Comparison of ENCODE assay signal across 22 cellular contexts in the genomic region with DNA sequence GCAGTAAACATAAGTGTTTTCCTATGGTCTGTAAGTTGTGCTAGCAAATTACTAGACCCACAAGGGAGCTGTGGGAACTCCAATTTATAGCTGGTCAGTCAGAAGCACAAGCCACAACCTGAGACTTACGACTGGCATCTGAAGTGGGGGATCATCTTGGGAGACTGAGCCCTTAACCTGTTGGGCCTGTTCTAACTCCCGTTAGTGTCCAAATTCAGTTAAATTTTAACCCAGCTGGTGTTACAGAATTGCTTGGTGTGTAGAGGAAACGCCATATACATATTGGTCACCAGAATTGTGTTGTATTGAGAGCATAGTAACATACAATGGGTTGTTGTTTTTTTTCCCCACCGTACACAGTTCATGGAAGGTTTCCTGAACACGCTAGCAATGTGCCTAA. TPM values are rescaled to one million over a fixed set of nuclear protein-coding genes. Genes with fewer than 3 reads are reported as not detected.
DNase-seq lines count a peak whose midpoint lies in the region; ATAC-seq and TF ChIP-seq lines count a peak whose summit lies in the region.
"Had no signal": no experiment of that assay in that cellular context is flagged by ENCODE, and none has a peak within 500 bp of the region (broad histone marks: within the 10 kb centered on the region; RNA-seq: fewer than 3 reads in every experiment).

No MANE protein-coding gene starts in this region.

- H3K4me1 ChIP-seq in left lung, result no peaks in the 10 kb centered on the region
- H3K4me1 ChIP-seq in upper lobe of right lung, result no peaks in the 10 kb centered on the region
- H3K4me1 ChIP-seq in psoas muscle, result no peaks in the 10 kb centered on the region
- H3K4me1 ChIP-seq: BLaER1 treated with 17β-estradiol and CSF1 and Interleukin-3, amounts not matched to agents 10 nM and 100 nM had no signal

- H3K4me3 Mint-ChIP-seq in Calu3 (ENCODE audit: low read depth, unreplicated experiment), result no peak overlapping the region
- no peak overlapping the region for H3K4me3 Mint-ChIP-seq in effector memory CD8-positive, alpha-beta T cell
- H3K4me3 Mint-ChIP-seq: B cell; CD8-positive, alpha-beta memory T cell; HFFc6; IgD-negative memory B cell had no signal

- ATAC-seq in left lung (peak; percentile 49), upper lobe of right lung (peak; percentile 35), psoas muscle (no peak)
- ATAC-seq in effector memory CD8-positive, alpha-beta T cell (replicated peaks), result no peak
- ATAC-seq: GM12878, HCT116, HepG2 had no signal

- H3K36me3 Mint-ChIP-seq in Calu3 (ENCODE audit: insufficient read depth, unreplicated experiment), result no peaks in the 10 kb centered on the region
- no peaks in the 10 kb centered on the region for H3K36me3 Mint-ChIP-seq in effector memory CD8-positive, alpha-beta T cell (ENCODE audit: insufficient read depth)
- H3K36me3 Mint-ChIP-seq: CD8-positive, alpha-beta memory T cell; IgD-negative memory B cell had no signal

- no TSS peak for BruUV-seq in Calu3 (replicated peaks; lab: Mats Ljungman, UMichigan)

- intact Hi-C loops in Calu3 (cut with micrococcal nuclease; ENCODE audit: unreplicated experiment), result no loop called here
- intact Hi-C loops in left lung (cut with DNase I), result loop anchor here in 1 of 2 donors (10.0 kb wide), 1 partner anchor 255 kb away; no protein-coding TSS in a partner anchor
- intact Hi-C loops in upper lobe of right lung (cut with DNase I), result no loop called here
- intact Hi-C loops in psoas muscle (cut with DNase I), result loop anchor here in 1 of 2 donors (10.0 kb wide), 1 partner anchor 275 kb away; no protein-coding TSS in a partner anchor

- CTCF ChIA-PET in Calu3 (lab: Charles Lee), result interaction anchor here (0.7 to 1.2 kb wide), 2 partner anchors 25 to 140 kb away, joined by 3 read pairs; a partner anchor contains a TSS

- TF ChIP-seq CTCF in Calu3 (IDR thresholded peaks at IDR 0.05; ENCODE audit: unreplicated experiment), result no peak
- TF ChIP-seq CTCF in VCaP (conservative IDR thresholded peaks at IDR 0.05), result no peak
- no peak for TF ChIP-seq CTCF in left lung (IDR thresholded peaks at IDR 0.05)
- no peak for TF ChIP-seq CTCF in upper lobe of right lung (IDR thresholded peaks at IDR 0.05)
- no peak for TF ChIP-seq CTCF in foreskin fibroblast (IDR thresholded peaks at IDR 0.05; ENCODE audit: low read depth, low read length)
- no peak for TF ChIP-seq CTCF in psoas muscle (IDR thresholded peaks at IDR 0.05)

- H3K36me3 ChIP-seq in left lung (no peaks in the 10 kb centered on the region), upper lobe of right lung (no peaks in the 10 kb centered on the region), psoas muscle (ENCODE audit: insufficient read depth in 1 of 2, low read depth in 1 of 2) (no peaks in the 10 kb centered on the region)
- H3K36me3 ChIP-seq: BLaER1 treated with 17β-estradiol and CSF1 and Interleukin-3, amounts not matched to agents 10 nM and 100 nM had no signal

- H3K9me3 Mint-ChIP-seq in Calu3 (ENCODE audit: low read depth, unreplicated experiment), result no peaks in the 10 kb centered on the region
- no peaks in the 10 kb centered on the region for H3K9me3 Mint-ChIP-seq in effector memory CD8-positive, alpha-beta T cell
- H3K9me3 Mint-ChIP-seq: CD8-positive, alpha-beta memory T cell; HFFc6; IgD-negative memory B cell had no signal

- H3K9me3 ChIP-seq in left lung (no peaks in the 10 kb centered on the region), upper lobe of right lung (no peaks in the 10 kb centered on the region), psoas muscle (no peaks in the 10 kb centered on the region)
- H3K9me3 ChIP-seq: BLaER1 treated with 17β-estradiol and CSF1 and Interleukin-3, amounts not matched to agents 10 nM and 100 nM had no signal

- DNase-seq in Calu3 (peak; percentile 35), left lung (no peak), upper lobe of right lung (no peak), foreskin fibroblast (no peak), SW480 (ENCODE audit: low spot score) (no peak), psoas muscle (no peak)
- DNase-seq in effector memory CD8-positive, alpha-beta T cell, result no peak
- DNase-seq: CD8-positive, alpha-beta memory T cell; COR-L47; DMS153; DND-41; EL; GOT3; H7; HFFc6 had no signal

- no peak overlapping the region for H3K27ac Mint-ChIP-seq in Calu3 (ENCODE audit: unreplicated experiment)
- no peak overlapping the region for H3K27ac Mint-ChIP-seq in effector memory CD8-positive, alpha-beta T cell
- H3K27ac Mint-ChIP-seq: B cell; CD8-positive, alpha-beta memory T cell; HFFc6 had no signal

- H3K27me3 ChIP-seq in left lung (no peaks in the 10 kb centered on the region), upper lobe of right lung (no peaks in the 10 kb centered on the region), psoas muscle (ENCODE audit: insufficient read depth in 3 of 3, low read length in 2 of 3) (peaks cover 0 to 3% (median 0%) of the 10 kb centered on the region in 3 donors)
- H3K27me3 ChIP-seq: BLaER1 treated with 17β-estradiol and CSF1 and Interleukin-3, amounts not matched to agents 10 nM and 100 nM had no signal

- H3K4me3 ChIP-seq in left lung, result no peak overlapping the region
- no peak overlapping the region for H3K4me3 ChIP-seq in upper lobe of right lung
- H3K4me3 ChIP-seq in foreskin fibroblast (ENCODE audit: low read depth in 1 of 2, low read length in 2 of 2), result no peak overlapping the region
- H3K4me3 ChIP-seq in psoas muscle, result no peak overlapping the region
- H3K4me3 ChIP-seq: BLaER1 treated with 17β-estradiol and CSF1 and Interleukin-3, amounts not matched to agents 10 nM and 100 nM; GM12878 had no signal

- H3K27me3 Mint-ChIP-seq in Calu3 (ENCODE audit: unreplicated experiment), result no peaks in the 10 kb centered on the region
- H3K27me3 Mint-ChIP-seq in effector memory CD8-positive, alpha-beta T cell, result peaks cover 35 to 36% of the 10 kb centered on the region in 2 donors

- peak overlapping the region; percentile 25; the same call in 1 of the 2 replicates for H3K27ac ChIP-seq in VCaP
- H3K27ac ChIP-seq in left lung, result no peak overlapping the region
- no peak overlapping the region for H3K27ac ChIP-seq in upper lobe of right lung
- H3K27ac ChIP-seq in psoas muscle, result no peak overlapping the region
- H3K27ac ChIP-seq: BLaER1 treated with 17β-estradiol and CSF1 and Interleukin-3, amounts not matched to agents 10 nM and 100 nM had no signal

- peaks cover 24% of the 10 kb centered on the region for H3K4me1 Mint-ChIP-seq in Calu3 (ENCODE audit: low read depth, unreplicated experiment)
- no peaks in the 10 kb centered on the region for H3K4me1 Mint-ChIP-seq in effector memory CD8-positive, alpha-beta T cell (ENCODE audit: low read depth in 2 of 2)
- H3K4me1 Mint-ChIP-seq: B cell; CD8-positive, alpha-beta memory T cell; IgD-negative memory B cell had no signal

- WGBS in psoas muscle, 3 donors, result 83 to 90% (median 85%) methylated on average over 5 of the region's 5 CpGs

RNA-seq across cellular contexts. Expression of a gene that starts 25.1 kb away (rescaled TPM):
- total RNA-seq in Calu3 (2022), result 15.8 and 16.1 TPM in 2 replicates
- 10 to 100 TPM; 10.1 to 19.0 TPM for total RNA-seq in left lung
- total RNA-seq in upper lobe of right lung, result 11.7 TPM
- 1 to 10 TPM; 4.4 to 6.0 (median 5.4) TPM for total RNA-seq in psoas muscle
- polyA plus RNA-seq in psoas muscle, result 1 to 10 TPM; 3.1 to 4.9 (median 3.2) TPM

Comparison
In these comparisons a context has a peak if more than half of its experiments do, and no peak if none do; other contexts are left out.
1. ATAC-seq: peak in left lung (single experiment) and upper lobe of right lung (single experiment); none in effector memory CD8-positive, alpha-beta T cell (single experiment) and psoas muscle (0 of 4).